ENCODE assay signal across 8 cellular contexts in genomic region chr1:201450721-201451291, GRCh38. TPM values are rescaled to one million over a fixed set of nuclear protein-coding genes. Genes with fewer than 3 reads are reported as not detected.
A peak's percentile ranks its signal among the peaks of the same experiment; 100 is the strongest.
DNase-seq lines count a peak whose midpoint lies in the region; ATAC-seq and TF ChIP-seq lines count a peak whose summit lies in the region.

No MANE protein-coding gene starts in this region.

- H3K27me3 ChIP-seq in ascending aorta = no peaks in the 10 kb centered on the region

- H3K4me3 ChIP-seq in ascending aorta = no peak overlapping the region

- ATAC-seq in HG03354 (IDR thresholded peaks at IDR 0.05; ENCODE audit: poor library complexity, severe bottlenecking, unreplicated experiment) = no peak

- intact Hi-C loops in ascending aorta (cut with DNase I) = no loop called here

- no peaks in the 10 kb centered on the region for H3K9me3 ChIP-seq in ascending aorta

- no peak for TF ChIP-seq CTCF in ascending aorta (IDR thresholded peaks at IDR 0.05)

- peak overlapping the region; percentile 56 to 65 for H3K27ac ChIP-seq in ascending aorta

- peak; percentile 19 for DNase-seq in NCI-H146 (lab: John Stamatoyannopoulos, UW)
- no peak for DNase-seq in NCI-H146 treated with DMSO at 0.1 percent for 48 hours (lab: John Stamatoyannopoulos, UW; ENCODE audit: unreplicated experiment)
- peak in 1 of 2 donors; percentile 83 for DNase-seq in ascending aorta (ENCODE audit: low spot score in 2 of 2)
- peak; percentile 67 for DNase-seq in inferior parietal cortex (ENCODE audit: extremely low spot score)
- peak; percentile 76 for DNase-seq in superior temporal gyrus (ENCODE audit: extremely low spot score)
- DNase-seq in SW 1271 (lab: John Stamatoyannopoulos, UW) = no peak
- no peak for DNase-seq in 8988T

- no peaks in the 10 kb centered on the region for H3K36me3 ChIP-seq in ascending aorta

- H3K4me1 ChIP-seq in ascending aorta = peaks cover 6 to 10% of the 10 kb centered on the region in 2 donors

RNA-seq across cellular contexts. Expression of gene PHLDA3, which starts 18.2 kb away (rescaled TPM):
- total RNA-seq in ascending aorta = 111 TPM

RNA-seq across cellular contexts. Expression of gene TNNI1, which starts 29.3 kb away (rescaled TPM):
- not detected for total RNA-seq in ascending aorta

RNA-seq across cellular contexts. Expression of gene LAD1, which starts 51.7 kb away (rescaled TPM):
- 0.43 TPM for total RNA-seq in ascending aorta

RNA-seq across cellular contexts. Expression of gene CSRP1, which starts 56.1 kb away (rescaled TPM):
- total RNA-seq in ascending aorta = 948 TPM

Comparison
In these comparisons a context has a peak if more than half of its experiments do, and no peak if none do; other contexts are left out.
1. DNase-seq: peak in NCI-H146 (single experiment), inferior parietal cortex (single experiment) and superior temporal gyrus (single experiment); none in NCI-H146 treated with DMSO at 0.1 percent for 48 hours (single experiment), SW 1271 (0 of 2) and 8988T (single experiment).